In the genomic region with DNA sequence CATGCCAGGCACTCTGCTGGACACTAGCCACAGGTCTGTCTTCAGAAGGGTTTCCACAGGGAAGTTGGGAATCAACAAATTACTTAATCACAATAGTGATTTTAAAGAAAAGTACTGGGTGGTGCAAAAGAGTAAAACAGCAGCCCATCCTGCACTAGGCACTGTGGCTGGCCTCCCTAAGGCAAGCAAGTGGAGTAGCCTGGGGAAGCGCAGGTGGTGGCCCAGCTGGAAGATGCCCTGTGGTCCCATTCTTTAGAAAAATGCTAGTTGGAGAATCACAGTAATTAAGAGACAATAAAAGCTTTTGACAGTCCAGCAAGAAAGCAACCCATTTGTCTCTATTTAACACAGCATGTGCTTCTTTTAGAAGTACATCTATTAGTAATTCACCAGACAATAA, we compare ENCODE assay signal across 21 cellular contexts.
DNase-seq lines count a peak whose midpoint lies in the region; ATAC-seq and TF ChIP-seq lines count a peak whose summit lies in the region.
"Had no signal": no experiment of that assay in that cellular context is flagged by ENCODE, and none has a peak within 500 bp of the region (broad histone marks: within the 10 kb centered on the region; RNA-seq: fewer than 3 reads in every experiment).

No MANE protein-coding gene starts in this region.

- no peaks in the 10 kb centered on the region for H3K27me3 ChIP-seq in esophagus muscularis mucosa
- H3K27me3 ChIP-seq: Peyer's patch, SJSA1 had no signal

- no peak for TF ChIP-seq CTCF in esophagus muscularis mucosa (IDR thresholded peaks at IDR 0.05)
- no peak for TF ChIP-seq CTCF in activated CD8-positive, alpha-beta T cell treated with anti-CD3 and anti-CD28 coated beads for 36 hours (IDR thresholded peaks at IDR 0.05)

- H3K4me3 Mint-ChIP-seq in activated CD8-positive, alpha-beta T cell treated with anti-CD3 and anti-CD28 coated beads for 36 hours: no peak overlapping the region
- H3K4me3 Mint-ChIP-seq: CD14-positive monocyte; T-helper 1 cell treated with Interleukin-12 subunit alpha and Interleukin-12 subunit beta and Interleukin-4 antibody, amounts not matched to agents 30 μg/mL and 1 μg/mL, for 36 hours had no signal

- no peaks in the 10 kb centered on the region for H3K27me3 Mint-ChIP-seq in activated CD8-positive, alpha-beta T cell treated with anti-CD3 and anti-CD28 coated beads for 36 hours

- 90% methylated on average over 1 of the region's 1 CpG for WGBS in esophagus muscularis mucosa

- TF ChIP-seq EP300 in esophagus muscularis mucosa (IDR thresholded peaks at IDR 0.05): no peak

- POLR2A ChIA-PET in activated CD8-positive, alpha-beta T cell treated with anti-CD3 and anti-CD28 coated beads for 36 hours (lab: Charles Lee): no interaction called here

- intact Hi-C loops in esophagus muscularis mucosa (cut with DNase I): loop anchor here (10.0 kb wide), 2 partner anchors 411 to 1041 kb away; a partner anchor contains a TSS
- intact Hi-C loops in activated CD8-positive, alpha-beta T cell treated with anti-CD3 and anti-CD28 coated beads for 36 hours (cut with micrococcal nuclease): no loop called here

- no peak overlapping the region for H3K4me3 ChIP-seq in esophagus muscularis mucosa
- H3K4me3 ChIP-seq: Peyer's patch, SJSA1 had no signal

- no peaks in the 10 kb centered on the region for H3K36me3 Mint-ChIP-seq in activated CD8-positive, alpha-beta T cell treated with anti-CD3 and anti-CD28 coated beads for 36 hours (ENCODE audit: low read depth)
- H3K36me3 Mint-ChIP-seq: CD14-positive monocyte had no signal

- CTCF ChIA-PET in activated CD8-positive, alpha-beta T cell treated with anti-CD3 and anti-CD28 coated beads for 36 hours (lab: Charles Lee): interaction anchor here (0.5 kb wide), 1 partner anchor 715 kb away, joined by 3 read pairs; no protein-coding TSS in a partner anchor

- H3K9me3 Mint-ChIP-seq in activated CD8-positive, alpha-beta T cell treated with anti-CD3 and anti-CD28 coated beads for 36 hours: no peaks in the 10 kb centered on the region
- H3K9me3 Mint-ChIP-seq: T-helper 1 cell treated with Interleukin-12 subunit alpha and Interleukin-12 subunit beta and Interleukin-4 antibody, amounts not matched to agents 30 μg/mL and 1 μg/mL, for 36 hours had no signal

- DNase-seq in COR-L47 (lab: John Stamatoyannopoulos, UW): peak; percentile 79
- peak; percentile 8 to 47 for DNase-seq in NCI-H1930 (lab: John Stamatoyannopoulos, UW)
- DNase-seq in NCI-H345 treated with DMSO at 0.1 percent for 48 hours (lab: John Stamatoyannopoulos, UW; ENCODE audit: unreplicated experiment): peak; percentile 66
- peak; percentile 81 for DNase-seq in esophagus muscularis mucosa (ENCODE audit: extremely low spot score)
- no peak for DNase-seq in activated CD8-positive, alpha-beta T cell treated with anti-CD3 and anti-CD28 coated beads for 36 hours
- no peak for DNase-seq in GF-D8 (lab: John Stamatoyannopoulos, UW)
- DNase-seq in HuH-7 (ENCODE audit: low spot score): no peak
- no peak for DNase-seq in DMS114 treated with DMSO at 0.1 percent for 48 hours (lab: John Stamatoyannopoulos, UW; ENCODE audit: unreplicated experiment)
- DNase-seq: AML-193; DMS 273 treated with DMSO at 0.1 percent for 48 hours; GOT3; KG1; NCI-H1105 treated with DMSO at 0.1 percent for 48 hours; NCI-H2029; NCI-H524 treated with DMSO at 0.1 percent for 48 hours; NK-92 treated with Interleukin-12 subunit alpha and Interleukin-12 subunit beta, amount 100 ng/mL, for 24 hours; Peyer's patch had no signal

- H3K9me3 ChIP-seq in esophagus muscularis mucosa: no peaks in the 10 kb centered on the region
- H3K9me3 ChIP-seq: Peyer's patch, SJSA1 had no signal

- no peak for TF ChIP-seq POLR2A in esophagus muscularis mucosa (IDR thresholded peaks at IDR 0.05; ENCODE audit: low read depth)

- H3K27ac ChIP-seq in esophagus muscularis mucosa (replicated peaks in 1 of 4): no peak overlapping the region
- H3K27ac ChIP-seq: 22Rv1, Peyer's patch, SJSA1 had no signal

- H3K4me1 ChIP-seq in esophagus muscularis mucosa: no peaks in the 10 kb centered on the region
- H3K4me1 ChIP-seq: Peyer's patch had no signal

- no peaks in the 10 kb centered on the region for H3K36me3 ChIP-seq in esophagus muscularis mucosa
- H3K36me3 ChIP-seq: Peyer's patch, SJSA1 had no signal

- ATAC-seq in activated CD8-positive, alpha-beta T cell treated with anti-CD3 and anti-CD28 coated beads for 36 hours: no peak

- H3K4me1 Mint-ChIP-seq in activated CD8-positive, alpha-beta T cell treated with anti-CD3 and anti-CD28 coated beads for 36 hours (ENCODE audit: low read depth): no peaks in the 10 kb centered on the region
- H3K4me1 Mint-ChIP-seq: CD14-positive monocyte had no signal

- no peak overlapping the region for H3K27ac Mint-ChIP-seq in activated CD8-positive, alpha-beta T cell treated with anti-CD3 and anti-CD28 coated beads for 36 hours
- H3K27ac Mint-ChIP-seq: T-helper 1 cell treated with Interleukin-12 subunit alpha and Interleukin-12 subunit beta and Interleukin-4 antibody, amounts not matched to agents 30 μg/mL and 1 μg/mL, for 36 hours had no signal

Comparison
In these comparisons a context has a peak if more than half of its experiments do, and no peak if none do; other contexts are left out.
1. DNase-seq: peak in COR-L47 (single experiment), NCI-H1930 (2 of 2), NCI-H345 treated with DMSO at 0.1 percent for 48 hours (single experiment) and esophagus muscularis mucosa (single experiment); none in activated CD8-positive, alpha-beta T cell treated with anti-CD3 and anti-CD28 coated beads for 36 hours (single experiment), GF-D8 (single experiment), HuH-7 (single experiment) and DMS114 treated with DMSO at 0.1 percent for 48 hours (single experiment).